In genomic region chr20:47509104-47509661, GRCh38 we compare ENCODE assay signal across 14 cellular contexts. TPM values are rescaled to one million over a fixed set of nuclear protein-coding genes. Genes with fewer than 3 reads are reported as not detected.
DNase-seq lines count a peak whose midpoint lies in the region; ATAC-seq and TF ChIP-seq lines count a peak whose summit lies in the region.
"Had no signal": no experiment of that assay in that cellular context is flagged by ENCODE, and none has a peak within 500 bp of the region (broad histone marks: within the 10 kb centered on the region; RNA-seq: fewer than 3 reads in every experiment).

No MANE protein-coding gene starts in this region.

- TF ChIP-seq CTCF in progenitor cell of endocrine pancreas (IDR thresholded peaks at IDR 0.05; ENCODE audit: unreplicated experiment): no peak

- peaks cover 64% of the 10 kb centered on the region for H3K4me1 Mint-ChIP-seq in activated CD8-positive, alpha-beta memory T cell treated with anti-CD3 and anti-CD28 coated beads, Interleukin-2, amount 10 ng/mL, durations not matched to agents 7 days and 5 days
- H3K4me1 Mint-ChIP-seq in IgD-negative memory B cell (peaks cover 58 to 61% (median 60%) of the 10 kb centered on the region in 3 donors), progenitor cell of endocrine pancreas (ENCODE audit: low read depth) (peaks cover 28% of the 10 kb centered on the region)
- peaks cover 69% of the 10 kb centered on the region for H3K4me1 Mint-ChIP-seq in activated naive CD8-positive, alpha-beta T cell treated with anti-CD3 and anti-CD28 coated beads for 36 hours

- no peaks in the 10 kb centered on the region for H3K9me3 Mint-ChIP-seq in activated CD8-positive, alpha-beta memory T cell treated with anti-CD3 and anti-CD28 coated beads, Interleukin-2, amount 10 ng/mL, durations not matched to agents 7 days and 5 days (ENCODE audit: low read depth)
- H3K9me3 Mint-ChIP-seq in IgD-negative memory B cell (no peaks in the 10 kb centered on the region), progenitor cell of endocrine pancreas (ENCODE audit: low read depth) (no peaks in the 10 kb centered on the region)
- no peaks in the 10 kb centered on the region for H3K9me3 Mint-ChIP-seq in activated naive CD8-positive, alpha-beta T cell treated with anti-CD3 and anti-CD28 coated beads for 36 hours

- DNase-seq in activated CD8-positive, alpha-beta memory T cell treated with anti-CD3 and anti-CD28 coated beads, Interleukin-2, amount 10 ng/mL, durations not matched to agents 7 days and 5 days: no peak
- DNase-seq in activated CD8-positive, alpha-beta memory T cell treated with anti-CD3 and anti-CD28 coated beads, Interleukin-2, amount 50 U/mL, for 4 hours: no peak
- DNase-seq in activated naive CD8-positive, alpha-beta T cell treated with anti-CD3 and anti-CD28 coated beads for 36 hours: no peak
- no peak for DNase-seq in progenitor cell of endocrine pancreas (ENCODE audit: low spot score, unreplicated experiment)
- DNase-seq in OCI-M1 (lab: John Stamatoyannopoulos, UW): no peak
- DNase-seq in SHP77 (lab: John Stamatoyannopoulos, UW): no peak
- DNase-seq: adrenal gland, caudate nucleus, COR-L47, hippocampal formation, NCI-H1417 treated with DMSO at 0.1 percent for 48 hours had no signal

- peak overlapping the region; percentile 85 for H3K27ac Mint-ChIP-seq in activated CD8-positive, alpha-beta memory T cell treated with anti-CD3 and anti-CD28 coated beads, Interleukin-2, amount 10 ng/mL, durations not matched to agents 7 days and 5 days
- peak overlapping the region; percentile 60 to 90 (median 78) for H3K27ac Mint-ChIP-seq in IgD-negative memory B cell
- peak overlapping the region; percentile 97 for H3K27ac Mint-ChIP-seq in activated naive CD8-positive, alpha-beta T cell treated with anti-CD3 and anti-CD28 coated beads for 36 hours
- H3K27ac Mint-ChIP-seq in progenitor cell of endocrine pancreas: peak overlapping the region; percentile 7

- peak; percentile 48 for ATAC-seq in activated CD8-positive, alpha-beta memory T cell treated with anti-CD3 and anti-CD28 coated beads, Interleukin-2, amount 10 ng/mL, durations not matched to agents 7 days and 5 days
- ATAC-seq in GM21786 (IDR thresholded peaks at IDR 0.05; ENCODE audit: unreplicated experiment): no peak
- ATAC-seq: HCT116 had no signal

- peak overlapping the region; percentile 63 for H3K4me3 Mint-ChIP-seq in activated CD8-positive, alpha-beta memory T cell treated with anti-CD3 and anti-CD28 coated beads, Interleukin-2, amount 10 ng/mL, durations not matched to agents 7 days and 5 days
- H3K4me3 Mint-ChIP-seq in IgD-negative memory B cell (peak overlapping the region; percentile 17 to 93 (median 59)), progenitor cell of endocrine pancreas (ENCODE audit: low read depth) (no peak overlapping the region)
- H3K4me3 Mint-ChIP-seq in activated naive CD8-positive, alpha-beta T cell treated with anti-CD3 and anti-CD28 coated beads for 36 hours: peak overlapping the region; percentile 75

- CTCF ChIA-PET in activated CD8-positive, alpha-beta memory T cell treated with anti-CD3 and anti-CD28 coated beads, Interleukin-2, amount 10 ng/mL, durations not matched to agents 7 days and 5 days (lab: Charles Lee): interaction anchor here (0.9 to 2.3 kb wide), 4 partner anchors 11 to 112 kb away, joined by 3 to 8 read pairs (median 3); no protein-coding TSS in a partner anchor

- H3K36me3 Mint-ChIP-seq in activated CD8-positive, alpha-beta memory T cell treated with anti-CD3 and anti-CD28 coated beads, Interleukin-2, amount 10 ng/mL, durations not matched to agents 7 days and 5 days: peaks cover 34% of the 10 kb centered on the region
- H3K36me3 Mint-ChIP-seq in IgD-negative memory B cell (peaks cover 9% of the 10 kb centered on the region), progenitor cell of endocrine pancreas (ENCODE audit: insufficient read depth) (peaks cover 2% of the 10 kb centered on the region)
- peaks cover 48% of the 10 kb centered on the region for H3K36me3 Mint-ChIP-seq in activated naive CD8-positive, alpha-beta T cell treated with anti-CD3 and anti-CD28 coated beads for 36 hours

- no peaks in the 10 kb centered on the region for H3K27me3 Mint-ChIP-seq in activated CD8-positive, alpha-beta memory T cell treated with anti-CD3 and anti-CD28 coated beads, Interleukin-2, amount 10 ng/mL, durations not matched to agents 7 days and 5 days
- H3K27me3 Mint-ChIP-seq in IgD-negative memory B cell: no peaks in the 10 kb centered on the region
- H3K27me3 Mint-ChIP-seq in activated naive CD8-positive, alpha-beta T cell treated with anti-CD3 and anti-CD28 coated beads for 36 hours: no peaks in the 10 kb centered on the region
- no peaks in the 10 kb centered on the region for H3K27me3 Mint-ChIP-seq in progenitor cell of endocrine pancreas

RNA-seq across cellular contexts. Expression of gene NCOA3, which starts 7.5 kb away (rescaled TPM):
- 10 to 100 TPM; 74.9 to 75.8 TPM for total RNA-seq in activated CD8-positive, alpha-beta memory T cell treated with anti-CD3 and anti-CD28 coated beads, Interleukin-2, amount 10 ng/mL, durations not matched to agents 7 days and 5 days
- polyA plus RNA-seq in IgD-negative memory B cell: 64.7 TPM
- 10 to 100 TPM; 58.1 to 66.4 TPM for total RNA-seq in activated naive CD8-positive, alpha-beta T cell treated with anti-CD3 and anti-CD28 coated beads for 36 hours
- 37.7 and 42.8 TPM in 2 replicates for total RNA-seq in progenitor cell of endocrine pancreas

Comparison
In these comparisons a context has a peak if more than half of its experiments do, and no peak if none do; other contexts are left out.
1. H3K27ac Mint-ChIP-seq: peak in every context shown above with its lines; median percentile 97 in activated naive CD8-positive, alpha-beta T cell treated with anti-CD3 and anti-CD28 coated beads for 36 hours; 85 in activated CD8-positive, alpha-beta memory T cell treated with anti-CD3 and anti-CD28 coated beads, Interleukin-2, amount 10 ng/mL, durations not matched to agents 7 days and 5 days; 78 in IgD-negative memory B cell; 7 in progenitor cell of endocrine pancreas.